In genomic region chr12:70402597-70402996, GRCh38 we compare ENCODE assay signal across 22 cellular contexts. TPM values are rescaled to one million over a fixed set of nuclear protein-coding genes. Genes with fewer than 3 reads are reported as not detected.
DNase-seq lines count a peak whose midpoint lies in the region; ATAC-seq and TF ChIP-seq lines count a peak whose summit lies in the region.
"Had no signal": no experiment of that assay in that cellular context is flagged by ENCODE, and none has a peak within 500 bp of the region (broad histone marks: within the 10 kb centered on the region; RNA-seq: fewer than 3 reads in every experiment).

No MANE protein-coding gene starts in this region.

- H3K4me3 ChIP-seq in GM06990 (replicated peaks; ENCODE audit: low read depth, low read length) (no peak overlapping the region), brain microvascular endothelial cell (ENCODE audit: low read depth, low read length) (no peak overlapping the region)
- H3K4me3 ChIP-seq: MG63, smooth muscle cell, tibial nerve had no signal

- H3K9me3 Mint-ChIP-seq in activated CD4-positive, alpha-beta memory T cell treated with anti-CD3 and anti-CD28 coated beads for 36 hours: no peaks in the 10 kb centered on the region
- H3K9me3 Mint-ChIP-seq: activated B cell treated with CpG ODN at 0.5 μM for 24 hours; activated CD4-positive, alpha-beta memory T cell treated with anti-CD3 and anti-CD28 coated beads, Interleukin-2, amount 10 ng/mL, durations not matched to agents 7 days and 5 days; CD8-positive, alpha-beta T cell; stimulated activated naive CD8-positive, alpha-beta T cell treated with anti-CD3 and anti-CD28 coated beads, Interleukin-15, Interleukin-2, amounts not matched to agents 100 ng/mL and 50 ng/mL, for 24 hours had no signal

- no peak overlapping the region for H3K27ac ChIP-seq in 22Rv1
- no peak overlapping the region for H3K27ac ChIP-seq in brain microvascular endothelial cell
- H3K27ac ChIP-seq: tibial nerve had no signal

- no peaks in the 10 kb centered on the region for H3K27me3 Mint-ChIP-seq in activated CD4-positive, alpha-beta memory T cell treated with anti-CD3 and anti-CD28 coated beads for 36 hours
- H3K27me3 Mint-ChIP-seq: activated B cell treated with CpG ODN at 0.5 μM for 24 hours; activated CD4-positive, alpha-beta memory T cell treated with anti-CD3 and anti-CD28 coated beads, Interleukin-2, amount 10 ng/mL, durations not matched to agents 7 days and 5 days; stimulated activated naive CD8-positive, alpha-beta T cell treated with anti-CD3 and anti-CD28 coated beads, Interleukin-15, Interleukin-2, amounts not matched to agents 100 ng/mL and 50 ng/mL, for 24 hours had no signal

- POLR2A ChIA-PET in activated CD4-positive, alpha-beta memory T cell treated with anti-CD3 and anti-CD28 coated beads for 36 hours (lab: Charles Lee): no interaction called here

- CTCF ChIA-PET in activated CD4-positive, alpha-beta memory T cell treated with anti-CD3 and anti-CD28 coated beads for 36 hours (lab: Charles Lee): interaction anchor here (0.6 kb wide), 1 partner anchor 188 kb away, joined by 3 read pairs; no protein-coding TSS in a partner anchor

- H3K27ac Mint-ChIP-seq in activated CD4-positive, alpha-beta memory T cell treated with anti-CD3 and anti-CD28 coated beads for 36 hours: no peak overlapping the region
- H3K27ac Mint-ChIP-seq: activated B cell treated with CpG ODN at 0.5 μM for 24 hours; activated CD4-positive, alpha-beta memory T cell treated with anti-CD3 and anti-CD28 coated beads, Interleukin-2, amount 10 ng/mL, durations not matched to agents 7 days and 5 days; CD8-positive, alpha-beta T cell; stimulated activated naive CD8-positive, alpha-beta T cell treated with anti-CD3 and anti-CD28 coated beads, Interleukin-15, Interleukin-2, amounts not matched to agents 100 ng/mL and 50 ng/mL, for 24 hours had no signal

- peaks cover 2% of the 10 kb centered on the region for H3K36me3 Mint-ChIP-seq in activated CD4-positive, alpha-beta memory T cell treated with anti-CD3 and anti-CD28 coated beads for 36 hours

- H3K36me3 ChIP-seq in GM06990 (ENCODE audit: control insufficient read depth, insufficient read depth, low read length) (no peaks in the 10 kb centered on the region), brain microvascular endothelial cell (replicated peaks) (no peaks in the 10 kb centered on the region)
- H3K36me3 ChIP-seq: MG63 had no signal

- no peak for DNase-seq in GM06990 (ENCODE audit: extremely low read depth, insufficient read length)
- peak; percentile 23 for DNase-seq in NAMALWA (ENCODE audit: low spot score)
- DNase-seq in brain microvascular endothelial cell: no peak
- DNase-seq in activated effector memory CD4-positive, alpha-beta T cell treated with anti-CD3 and anti-CD28 coated beads, Interleukin-2, amount 50 U/mL, for 16 hours: no peak
- DNase-seq in NCI-H524 treated with DMSO at 0.1 percent for 48 hours (lab: John Stamatoyannopoulos, UW): no peak
- no peak for DNase-seq in activated CD4-positive, alpha-beta memory T cell treated with anti-CD3 and anti-CD28 coated beads for 36 hours
- DNase-seq: activated B cell treated with CpG ODN at 0.5 μM for 24 hours; activated CD4-positive, alpha-beta memory T cell treated with anti-CD3 and anti-CD28 coated beads, Interleukin-2, amount 10 ng/mL, durations not matched to agents 7 days and 5 days; activated naive CD4-positive, alpha-beta T cell; caudate nucleus; CD8-positive, alpha-beta T cell; DMS79; erythroblast; MG63; NCI-H187 treated with DMSO at 0.1 percent for 48 hours; SHP77 treated with DMSO at 0.1 percent for 48 hours; stimulated activated CD4-positive, alpha-beta T cell treated with anti-CD3 and anti-CD28 coated beads, Interleukin-4, amount 100 ng/mL, for 1 hour had no signal

- H3K4me1 Mint-ChIP-seq in activated CD4-positive, alpha-beta memory T cell treated with anti-CD3 and anti-CD28 coated beads for 36 hours (ENCODE audit: low read depth): no peaks in the 10 kb centered on the region
- H3K4me1 Mint-ChIP-seq: activated CD4-positive, alpha-beta memory T cell treated with anti-CD3 and anti-CD28 coated beads, Interleukin-2, amount 10 ng/mL, durations not matched to agents 7 days and 5 days had no signal

- in situ Hi-C loops in brain microvascular endothelial cell (cut with HindIII; ENCODE audit: low pct_ligation_motif_present, low sequenced_read_pairs): no loop called here

- TF ChIP-seq POLR2A in GM18505 (IDR thresholded peaks at IDR 0.05; ENCODE audit: borderline replicate concordance, extremely low read depth, insufficient read depth, insufficient read length): no peak

- no peaks in the 10 kb centered on the region for H3K27me3 ChIP-seq in GM06990 (replicated peaks; ENCODE audit: control insufficient read depth, insufficient read depth, low read length)
- H3K27me3 ChIP-seq in brain microvascular endothelial cell (replicated peaks): no peaks in the 10 kb centered on the region
- H3K27me3 ChIP-seq: MG63, tibial nerve had no signal

- 0 out of 2 replicates have a peak, but pooled peaks have one; percentile 15 for TF ChIP-seq CTCF in 22Rv1 (IDR thresholded peaks at IDR 0.05)
- TF ChIP-seq CTCF in GM06990 (IDR thresholded peaks at IDR 0.05; ENCODE audit: insufficient read depth, low read length, poor library complexity, severe bottlenecking): peak; percentile 16
- TF ChIP-seq CTCF in brain microvascular endothelial cell (IDR thresholded peaks at IDR 0.05; ENCODE audit: low read depth, low read length, missing control alignments): peak; percentile 24

- intact Hi-C loops in activated CD4-positive, alpha-beta memory T cell treated with anti-CD3 and anti-CD28 coated beads for 36 hours (cut with micrococcal nuclease): no loop called here

- no peak for ATAC-seq in GM18505 (IDR thresholded peaks at IDR 0.05; ENCODE audit: unreplicated experiment)
- ATAC-seq: CD8-positive, alpha-beta T cell had no signal

- no peak overlapping the region for H3K4me3 Mint-ChIP-seq in activated CD4-positive, alpha-beta memory T cell treated with anti-CD3 and anti-CD28 coated beads for 36 hours
- H3K4me3 Mint-ChIP-seq: activated B cell treated with CpG ODN at 0.5 μM for 24 hours; activated CD4-positive, alpha-beta memory T cell treated with anti-CD3 and anti-CD28 coated beads, Interleukin-2, amount 10 ng/mL, durations not matched to agents 7 days and 5 days; CD8-positive, alpha-beta T cell; stimulated activated naive CD8-positive, alpha-beta T cell treated with anti-CD3 and anti-CD28 coated beads, Interleukin-15, Interleukin-2, amounts not matched to agents 100 ng/mL and 50 ng/mL, for 24 hours had no signal

RNA-seq across cellular contexts. Expression of gene KCNMB4, which starts 36.5 kb away (rescaled TPM):
- 1 to 10 TPM; 1.3 to 1.5 TPM for total RNA-seq in activated CD4-positive, alpha-beta memory T cell treated with anti-CD3 and anti-CD28 coated beads for 36 hours
